12 cellular contexts compared by ENCODE assay signal in genomic region chr17:73210002-73210678, GRCh38. TPM values are rescaled to one million over a fixed set of nuclear protein-coding genes. Genes with fewer than 3 reads are reported as not detected.
DNase-seq lines count a peak whose midpoint lies in the region; ATAC-seq, FAIRE-seq and TF ChIP-seq lines count a peak whose summit lies in the region.
"Had no signal": no experiment of that assay in that cellular context is flagged by ENCODE, and none has a peak within 500 bp of the region (broad histone marks: within the 10 kb centered on the region; RNA-seq: fewer than 3 reads in every experiment).

No MANE protein-coding gene starts in this region.

- H3K36me3 Mint-ChIP-seq in activated T-cell treated with anti-CD3 and anti-CD28 coated beads, Interleukin-2, amount 50 U/mL, for 72 hours (ENCODE audit: insufficient read depth in 2 of 2): peaks cover 8 to 32% of the 10 kb centered on the region in 2 donors
- H3K36me3 Mint-ChIP-seq in progenitor cell of endocrine pancreas (ENCODE audit: insufficient read depth): peaks cover 27% of the 10 kb centered on the region

- peak overlapping the region; percentile 62 for H3K27ac Mint-ChIP-seq in activated T-cell treated with anti-CD3 and anti-CD28 coated beads, Interleukin-2, amount 50 U/mL, for 72 hours
- no peak overlapping the region for H3K27ac Mint-ChIP-seq in progenitor cell of endocrine pancreas
- H3K27ac Mint-ChIP-seq: activated T-helper 17 cell treated with anti-CD3 and anti-CD28 coated beads, Interleukin-2, amount 50 U/mL, for 72 hours had no signal

- H3K4me3 Mint-ChIP-seq in activated T-cell treated with anti-CD3 and anti-CD28 coated beads, Interleukin-2, amount 50 U/mL, for 72 hours: no peak overlapping the region
- H3K4me3 Mint-ChIP-seq in progenitor cell of endocrine pancreas (ENCODE audit: low read depth): no peak overlapping the region
- H3K4me3 Mint-ChIP-seq: activated T-helper 17 cell treated with anti-CD3 and anti-CD28 coated beads, Interleukin-2, amount 50 U/mL, for 72 hours had no signal

- peak in 1 of 2 donors; percentile 13 for ATAC-seq in activated T-cell treated with anti-CD3 and anti-CD28 coated beads, Interleukin-2, amount 50 U/mL, for 72 hours (replicated peaks in 1 of 2)
- ATAC-seq in HG02981 (IDR thresholded peaks at IDR 0.05; ENCODE audit: unreplicated experiment): no peak
- ATAC-seq: activated T-helper 17 cell treated with anti-CD3 and anti-CD28 coated beads, Interleukin-2, amount 50 U/mL, for 72 hours had no signal

- H3K36me3 ChIP-seq in bronchial epithelial cell (ENCODE audit: control insufficient read depth, insufficient read depth, low read length): peaks cover 14% of the 10 kb centered on the region

- H3K27me3 ChIP-seq in bronchial epithelial cell (ENCODE audit: control insufficient read depth, insufficient read depth, low read length): no peaks in the 10 kb centered on the region
- H3K27me3 ChIP-seq: heart right ventricle had no signal

- no peaks in the 10 kb centered on the region for H3K9me3 Mint-ChIP-seq in activated T-cell treated with anti-CD3 and anti-CD28 coated beads, Interleukin-2, amount 50 U/mL, for 72 hours
- no peaks in the 10 kb centered on the region for H3K9me3 Mint-ChIP-seq in progenitor cell of endocrine pancreas (ENCODE audit: low read depth)
- H3K9me3 Mint-ChIP-seq: activated T-helper 17 cell treated with anti-CD3 and anti-CD28 coated beads, Interleukin-2, amount 50 U/mL, for 72 hours had no signal

- peaks cover 33% of the 10 kb centered on the region for H3K4me1 Mint-ChIP-seq in activated T-cell treated with anti-CD3 and anti-CD28 coated beads, Interleukin-2, amount 50 U/mL, for 72 hours (ENCODE audit: low read depth)
- H3K4me1 Mint-ChIP-seq in progenitor cell of endocrine pancreas (ENCODE audit: low read depth): peaks cover 9% of the 10 kb centered on the region

- TF ChIP-seq CTCF in bronchial epithelial cell (IDR thresholded peaks at IDR 0.05; ENCODE audit: insufficient read depth, low read length, severe bottlenecking): peak; percentile 17
- peak; percentile 41 for TF ChIP-seq CTCF in progenitor cell of endocrine pancreas (IDR thresholded peaks at IDR 0.05; ENCODE audit: unreplicated experiment)

- FAIRE-seq in bronchial epithelial cell (lab: Jason Lieb, UNC): no peak

- no peak for DNase-seq in activated T-cell treated with anti-CD3 and anti-CD28 coated beads, Interleukin-2, amount 50 U/mL, for 72 hours
- no peak for DNase-seq in activated T-cell treated with anti-CD3 and anti-CD28 coated beads, Interleukin-2, amount 50 U/mL, for 1 hour
- peak; percentile 27 for DNase-seq in M059J (ENCODE audit: low read depth)
- DNase-seq in bronchial epithelial cell (ENCODE audit: low read depth): no peak
- no peak for DNase-seq in progenitor cell of endocrine pancreas (ENCODE audit: low spot score, unreplicated experiment)
- DNase-seq in stimulated activated CD4-positive, alpha-beta T cell treated with anti-CD3 and anti-CD28 coated beads, Interleukin-4, amount 100 ng/mL, for 1 hour: no peak
- DNase-seq in NCI-H510A (lab: John Stamatoyannopoulos, UW): no peak
- DNase-seq: heart right ventricle had no signal

- no peak overlapping the region for H3K4me3 ChIP-seq in bronchial epithelial cell (ENCODE audit: low read depth, low read length)
- H3K4me3 ChIP-seq: heart right ventricle had no signal

- no peaks in the 10 kb centered on the region for H3K27me3 Mint-ChIP-seq in activated T-cell treated with anti-CD3 and anti-CD28 coated beads, Interleukin-2, amount 50 U/mL, for 72 hours (ENCODE audit: low read depth)
- H3K27me3 Mint-ChIP-seq in progenitor cell of endocrine pancreas: no peaks in the 10 kb centered on the region
- H3K27me3 Mint-ChIP-seq: activated T-helper 17 cell treated with anti-CD3 and anti-CD28 coated beads, Interleukin-2, amount 50 U/mL, for 72 hours had no signal

RNA-seq across cellular contexts. Expression of gene COG1, which starts 17.3 kb away (rescaled TPM):
- 10 to 100 TPM; 36.2 to 37.1 TPM for total RNA-seq in activated T-cell treated with anti-CD3 and anti-CD28 coated beads, Interleukin-2, amount 50 U/mL, for 72 hours
- 21.6 and 22.4 TPM in 2 replicates for total RNA-seq in M059J (2014; rRNA removed; shearing (Covaris generic))
- total RNA-seq in bronchial epithelial cell: 7.9 and 12.9 TPM in 2 replicates
- 50.5 and 54.5 TPM in 2 replicates for total RNA-seq in progenitor cell of endocrine pancreas

RNA-seq across cellular contexts. Expression of gene SSTR2, which starts 45.3 kb away (rescaled TPM):
- under 1 TPM; 0.29 to 0.32 TPM for total RNA-seq in activated T-cell treated with anti-CD3 and anti-CD28 coated beads, Interleukin-2, amount 50 U/mL, for 72 hours
- 0.25 and 0.42 TPM in 2 replicates for total RNA-seq in M059J (2014; rRNA removed; shearing (Covaris generic))
- total RNA-seq in bronchial epithelial cell: not detected in 2 replicates
- total RNA-seq in progenitor cell of endocrine pancreas: 2.6 TPM in 2 replicates
- total RNA-seq: pulmonary artery endothelial cell had no signal

RNA-seq across cellular contexts. Expression of gene CPSF4L, which starts 51.5 kb away (rescaled TPM):
- total RNA-seq in activated T-cell treated with anti-CD3 and anti-CD28 coated beads, Interleukin-2, amount 50 U/mL, for 72 hours: not detected
- not detected in 2 replicates for total RNA-seq in M059J (2014; rRNA removed; shearing (Covaris generic))
- total RNA-seq in bronchial epithelial cell (not detected in 2 replicates), progenitor cell of endocrine pancreas (0.33 TPM in 1 of 2 replicates, not detected in the other)
- total RNA-seq: activated T-helper 17 cell treated with anti-CD3 and anti-CD28 coated beads, Interleukin-2, amount 50 U/mL, for 72 hours; Daoy; heart right ventricle; pulmonary artery endothelial cell had no signal
